Comparison of ENCODE assay signal across 12 cellular contexts in genomic region chr1:51575406-51576084, GRCh38. TPM values are rescaled to one million over a fixed set of nuclear protein-coding genes. Genes with fewer than 3 reads are reported as not detected.
DNase-seq lines count a peak whose midpoint lies in the region; ATAC-seq, FAIRE-seq and TF ChIP-seq lines count a peak whose summit lies in the region.
"Had no signal": no experiment of that assay in that cellular context is flagged by ENCODE, and none has a peak within 500 bp of the region (broad histone marks: within the 10 kb centered on the region; RNA-seq: fewer than 3 reads in every experiment).

No MANE protein-coding gene starts in this region.

- H3K9me3 ChIP-seq in BLaER1 = peaks cover 10% of the 10 kb centered on the region
- no peaks in the 10 kb centered on the region for H3K9me3 ChIP-seq in Panc1 (ENCODE audit: control insufficient read depth, insufficient read depth, low read depth, low read length)
- H3K9me3 ChIP-seq in endothelial cell of umbilical vein (replicated peaks; ENCODE audit: control insufficient read depth, insufficient read depth, low read length) = no peaks in the 10 kb centered on the region

- no peak overlapping the region for H3K27ac Mint-ChIP-seq in osteocyte (ENCODE audit: unreplicated experiment)

- in situ Hi-C loops in Panc1 (cut with HindIII; ENCODE audit: low pct_unique_long_range_greater_than_20kb, low sequenced_read_pairs) = no loop called here

- H3K36me3 ChIP-seq in BLaER1 (no peaks in the 10 kb centered on the region), Panc1 (ENCODE audit: control insufficient read depth, insufficient read depth, low read length) (no peaks in the 10 kb centered on the region), endothelial cell of umbilical vein (ENCODE audit: control insufficient read depth in 2 of 2, extremely low read depth in 1 of 2, insufficient read depth in 2 of 2, low read length in 2 of 2) (no peaks in the 10 kb centered on the region)

- CTCF ChIA-PET in Panc1 (lab: Charles Lee) (interaction anchor here (0.6 kb wide), 1 partner anchor 22 kb away, joined by 3 read pairs; no protein-coding TSS in a partner anchor), endothelial cell of umbilical vein (lab: Charles Lee) (interaction anchor here (0.8 to 1.6 kb wide), 4 partner anchors 10 to 193 kb away, joined by 3 read pairs; no protein-coding TSS in a partner anchor)

- BruUV-seq in Panc1 (replicated peaks; lab: Mats Ljungman, UMichigan) (no TSS peak), endothelial cell of umbilical vein (replicated peaks; lab: Mats Ljungman, UMichigan) (no TSS peak)

- H3K9ac ChIP-seq in BLaER1 (no peak overlapping the region), endothelial cell of umbilical vein (replicated peaks; ENCODE audit: extremely low read depth, insufficient read depth, low read length) (no peak overlapping the region)

- H3K36me3 Mint-ChIP-seq in osteocyte (ENCODE audit: unreplicated experiment) = no peaks in the 10 kb centered on the region

- H4K20me1 ChIP-seq in BLaER1 (no peaks in the 10 kb centered on the region), endothelial cell of umbilical vein (replicated peaks; ENCODE audit: control insufficient read depth, extremely low read depth, insufficient read depth, low read length) (no peaks in the 10 kb centered on the region)

- TF ChIP-seq POLR2A in endothelial cell of umbilical vein (IDR thresholded peaks at IDR 0.05; ENCODE audit: low read depth, low read length) = no peak

- no peak overlapping the region for H3K4me3 Mint-ChIP-seq in osteocyte (ENCODE audit: unreplicated experiment)

- H3K27me3 ChIP-seq in BLaER1 (no peaks in the 10 kb centered on the region), Panc1 (ENCODE audit: control insufficient read depth, insufficient read depth, low read length) (no peaks in the 10 kb centered on the region), endothelial cell of umbilical vein (ENCODE audit: control insufficient read depth in 2 of 2, insufficient read depth in 2 of 2, low read length in 2 of 2) (no peaks in the 10 kb centered on the region)
- H3K27me3 ChIP-seq: foreskin keratinocyte had no signal

- peak; percentile 80 for FAIRE-seq in endothelial cell of umbilical vein (lab: Jason Lieb, UNC)
- FAIRE-seq: small intestine had no signal

- H3K4me3 ChIP-seq in BLaER1 = no peak overlapping the region
- H3K4me3 ChIP-seq in GM12864 (ENCODE audit: low read depth, low read length) = no peak overlapping the region; the same call in 1 of the 2 replicates
- no peak overlapping the region for H3K4me3 ChIP-seq in Panc1 (ENCODE audit: low read depth in 2 of 2, low read length in 2 of 2)
- peak overlapping the region in 1 of 3 experiments; percentile 12 for H3K4me3 ChIP-seq in endothelial cell of umbilical vein (replicated peaks in 1 of 3; ENCODE audit: insufficient read depth in 1 of 3, low read depth in 1 of 3, low read length in 3 of 3)

- no peaks in the 10 kb centered on the region for H3K27me3 Mint-ChIP-seq in osteocyte (ENCODE audit: unreplicated experiment)

- H2AFZ ChIP-seq in endothelial cell of umbilical vein (ENCODE audit: low read depth, low read length) = peak overlapping the region; percentile 74

- intact Hi-C loops in Panc1 (cut with micrococcal nuclease; ENCODE audit: unreplicated experiment) = no loop called here
- intact Hi-C loops in endothelial cell of umbilical vein (cut with micrococcal nuclease) = no loop called here

- no peaks in the 10 kb centered on the region for H3K9me3 Mint-ChIP-seq in osteocyte (ENCODE audit: unreplicated experiment)

- TF ChIP-seq CTCF in GM12864 (IDR thresholded peaks at IDR 0.05; ENCODE audit: low read depth, low read length, missing control alignments) (no peak), Panc1 (IDR thresholded peaks at IDR 0.05) (no peak), endothelial cell of umbilical vein (IDR thresholded peaks at IDR 0.05; ENCODE audit: extremely low read depth in 1 of 2, insufficient read depth in 1 of 2, low read depth in 1 of 2, low read length in 2 of 2) (no peak), osteocyte (IDR thresholded peaks at IDR 0.05) (no peak)

- POLR2A ChIA-PET in Panc1 (lab: Charles Lee) = no interaction called here
- POLR2A ChIA-PET in endothelial cell of umbilical vein (lab: Charles Lee) = interaction anchor here (0.5 kb wide), 1 partner anchor 107 kb away, joined by 4 read pairs; no protein-coding TSS in a partner anchor

- H3K79me2 ChIP-seq in endothelial cell of umbilical vein (ENCODE audit: control insufficient read depth, insufficient read depth, low read length) = no peaks in the 10 kb centered on the region

- H3K27ac ChIP-seq in BLaER1 (no peak overlapping the region), Panc1 (ENCODE audit: low read length) (peak overlapping the region; percentile 78), endothelial cell of umbilical vein (ENCODE audit: insufficient read depth, low read depth, low read length) (peak overlapping the region; percentile 41)
- H3K27ac ChIP-seq: foreskin keratinocyte had no signal

- peak overlapping the region; percentile 51 for H3K4me2 ChIP-seq in BLaER1
- H3K4me2 ChIP-seq in endothelial cell of umbilical vein (ENCODE audit: insufficient read depth, low read length) = peak overlapping the region; percentile 65

- H3K9me1 ChIP-seq in endothelial cell of umbilical vein (replicated peaks; ENCODE audit: control insufficient read depth, extremely low read depth, insufficient read depth, low read length) = no peaks in the 10 kb centered on the region

- H3K4me1 ChIP-seq in BLaER1 (peaks cover 60% of the 10 kb centered on the region), Panc1 (ENCODE audit: control insufficient read depth, insufficient read depth, low read length) (peaks cover 55% of the 10 kb centered on the region), endothelial cell of umbilical vein (ENCODE audit: control insufficient read depth, extremely low read depth, insufficient read depth, low read length) (peaks cover 10% of the 10 kb centered on the region)

- dilution Hi-C loops in endothelial cell of umbilical vein (cut with MboI; ENCODE audit: extremely low pct_ligation_motif_present, low sequenced_read_pairs) = no loop called here

- peak; percentile 38 for DNase-seq in GM12864 (ENCODE audit: low read depth)
- no peak for DNase-seq in Panc1 (ENCODE audit: low read depth, low spot score)
- DNase-seq in endothelial cell of umbilical vein (ENCODE audit: low read depth, low spot score) = peak; percentile 62
- DNase-seq in NCI-H2107 treated with DMSO at 0.1 percent for 48 hours (lab: John Stamatoyannopoulos, UW; ENCODE audit: unreplicated experiment) = no peak
- DNase-seq in osteocyte (ENCODE audit: extremely low spot score, unreplicated experiment) = no peak
- DNase-seq: foreskin keratinocyte; NCI-H1417 treated with DMSO at 0.1 percent for 48 hours; small intestine; stimulated activated naive CD4-positive, alpha-beta T cell had no signal

- ATAC-seq in Panc1 (no peak), HG02885 (IDR thresholded peaks at IDR 0.05; ENCODE audit: poor library complexity, unreplicated experiment) (no peak), GM21423 (IDR thresholded peaks at IDR 0.05; ENCODE audit: unreplicated experiment) (no peak)
- ATAC-seq: foreskin keratinocyte had no signal

- peaks cover 9% of the 10 kb centered on the region for H3K4me1 Mint-ChIP-seq in osteocyte (ENCODE audit: unreplicated experiment)

TF ChIP-seq in endothelial cell of umbilical vein, 7 proteins besides CTCF, POLR2A, EP300 and RAD21:
- TF ChIP-seq EZH2 (IDR thresholded peaks at IDR 0.05; ENCODE audit: borderline replicate concordance, low read depth, low read length, severe bottlenecking) = no peak
- peak; percentile 51 for TF ChIP-seq GATA2 (IDR thresholded peaks at IDR 0.05; ENCODE audit: insufficient read depth, insufficient read length, low read depth, low read length)
- no peak for TF ChIP-seq POLR2AphosphoS5 (IDR thresholded peaks at IDR 0.05; ENCODE audit: insufficient read depth, low read depth, low read length)
- no peak for TF ChIP-seq MAX (IDR thresholded peaks at IDR 0.05; ENCODE audit: insufficient read depth, insufficient read length)
- no peak for TF ChIP-seq MYC (IDR thresholded peaks at IDR 0.05; ENCODE audit: low read depth, low read length)
- TF ChIP-seq JUN (IDR thresholded peaks at IDR 0.05; ENCODE audit: borderline replicate concordance, insufficient read depth, insufficient read length, low read depth) = peak; percentile 30
- TF ChIP-seq FOS (IDR thresholded peaks at IDR 0.05; ENCODE audit: borderline replicate concordance, insufficient read depth, low read length) = peak; percentile 77

RNA-seq across cellular contexts. Expression of gene OSBPL9, which starts 41.3 kb away (rescaled TPM):
- 85.5 TPM for total RNA-seq in Panc1 (2021; ENCODE audit: unreplicated experiment)
- polyA plus RNA-seq in Panc1 (2012; ENCODE audit: insufficient read length) = 63.5 TPM
- total RNA-seq in endothelial cell of umbilical vein = 74.8 and 80.3 TPM in 2 replicates
- polyA plus RNA-seq in endothelial cell of umbilical vein = 46.2 and 52.5 TPM in 2 replicates
- 55.0 and 58.8 TPM in 2 replicates for polyA plus RNA-seq in endothelial cell of umbilical vein (2011; cell fraction: cytosol; rRNA removed)
- polyA plus RNA-seq in endothelial cell of umbilical vein (2011; cell fraction: nucleus; rRNA removed) = 90.8 and 101 TPM in 2 replicates
- polyA plus RNA-seq in endothelial cell of umbilical vein (2012) = 47.7 and 64.7 TPM in 2 replicates
- polyA minus RNA-seq in endothelial cell of umbilical vein = 165 and 179 TPM in 2 replicates
- 50.0 TPM for polyA minus RNA-seq in endothelial cell of umbilical vein (2011; cell fraction: cytosol; rRNA and poly(A)+ RNA removed)
- 155 and 206 TPM in 2 replicates for polyA minus RNA-seq in endothelial cell of umbilical vein (2011; cell fraction: nucleus; rRNA and poly(A)+ RNA removed)
- total RNA-seq in osteocyte = 103 and 107 TPM in 2 replicates

RNA-seq across cellular contexts. Expression of gene EPS15, which starts 56.5 kb away (rescaled TPM):
- total RNA-seq in Panc1 (2021; ENCODE audit: unreplicated experiment) (54.4 TPM), endothelial cell of umbilical vein (44.8 and 52.4 TPM in 2 replicates), osteocyte (62.4 and 64.8 TPM in 2 replicates)
- polyA plus RNA-seq in Panc1 (2012; ENCODE audit: insufficient read length) = 15.4 TPM
- polyA plus RNA-seq in endothelial cell of umbilical vein = 10.7 and 15.4 TPM in 2 replicates
- polyA plus RNA-seq in endothelial cell of umbilical vein (2011; cell fraction: cytosol; rRNA removed) = 17.2 and 18.5 TPM in 2 replicates
- polyA plus RNA-seq in endothelial cell of umbilical vein (2011; cell fraction: nucleus; rRNA removed) = 29.9 and 42.8 TPM in 2 replicates
- 26.0 and 30.8 TPM in 2 replicates for polyA plus RNA-seq in endothelial cell of umbilical vein (2012)
- polyA minus RNA-seq in endothelial cell of umbilical vein = 39.4 and 47.1 TPM in 2 replicates
- polyA minus RNA-seq in endothelial cell of umbilical vein (2011; cell fraction: cytosol; rRNA and poly(A)+ RNA removed) = 22.6 TPM
- 45.9 and 72.6 TPM in 2 replicates for polyA minus RNA-seq in endothelial cell of umbilical vein (2011; cell fraction: nucleus; rRNA and poly(A)+ RNA removed)

Comparison
In these comparisons a context has a peak if more than half of its experiments do, and no peak if none do; other contexts are left out.
1. DNase-seq: peak in GM12864 (single experiment) and endothelial cell of umbilical vein (single experiment); none in Panc1 (single experiment), NCI-H2107 treated with DMSO at 0.1 percent for 48 hours (single experiment) and osteocyte (single experiment).